10 cellular contexts compared by ENCODE assay signal in the genomic region with DNA sequence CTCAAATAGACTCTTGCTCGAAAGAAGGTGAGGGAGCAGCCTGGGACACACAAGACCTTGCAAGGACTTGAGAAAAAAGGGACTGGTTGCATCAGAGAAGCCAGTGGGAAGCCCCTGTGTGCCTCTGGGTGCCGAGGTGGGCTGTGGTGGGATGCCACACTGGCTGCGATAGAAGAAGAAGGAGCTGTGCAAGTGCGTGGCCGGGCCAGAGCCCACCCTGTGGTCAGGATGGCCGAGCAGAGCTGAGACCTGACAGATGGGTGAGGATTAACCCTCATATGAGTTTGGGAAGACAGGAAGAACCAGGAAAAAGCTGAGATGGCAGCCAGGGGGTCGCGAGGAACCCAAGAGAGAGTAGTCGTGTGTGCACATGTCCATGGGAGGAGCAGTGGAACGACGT. TPM values are rescaled to one million over a fixed set of nuclear protein-coding genes. Genes with fewer than 3 reads are reported as not detected.
"Had no signal": no experiment of that assay in that cellular context is flagged by ENCODE, and none has a peak within 500 bp of the region (broad histone marks: within the 10 kb centered on the region; RNA-seq: fewer than 3 reads in every experiment).

No MANE protein-coding gene starts in this region.

- H3K27ac Mint-ChIP-seq: HFFc6, IgD-negative memory B cell had no signal

- ATAC-seq: HCT116, HepG2 had no signal

- H3K9me3 Mint-ChIP-seq: HFFc6 had no signal

- H3K4me1 ChIP-seq: HAP-1 had no signal

- H3K36me3 ChIP-seq: HAP-1 had no signal

- H3K4me3 ChIP-seq: GM23248, HAP-1 had no signal

- H3K9me3 ChIP-seq: HAP-1 had no signal

- DNase-seq: GOT3, H7, HFFc6 had no signal

- H3K27ac ChIP-seq: GM23248, HL-60 had no signal

- H3K4me3 Mint-ChIP-seq: HFFc6, IgD-negative memory B cell had no signal

RNA-seq across cellular contexts. Expression of gene HGFAC, which starts 44.6 kb away (rescaled TPM):
- total RNA-seq: GM23248, HT1080 had no signal
- polyA plus RNA-seq: GM23248, IgD-negative memory B cell had no signal
